ENCODE assay signal across 24 cellular contexts in the genomic region with DNA sequence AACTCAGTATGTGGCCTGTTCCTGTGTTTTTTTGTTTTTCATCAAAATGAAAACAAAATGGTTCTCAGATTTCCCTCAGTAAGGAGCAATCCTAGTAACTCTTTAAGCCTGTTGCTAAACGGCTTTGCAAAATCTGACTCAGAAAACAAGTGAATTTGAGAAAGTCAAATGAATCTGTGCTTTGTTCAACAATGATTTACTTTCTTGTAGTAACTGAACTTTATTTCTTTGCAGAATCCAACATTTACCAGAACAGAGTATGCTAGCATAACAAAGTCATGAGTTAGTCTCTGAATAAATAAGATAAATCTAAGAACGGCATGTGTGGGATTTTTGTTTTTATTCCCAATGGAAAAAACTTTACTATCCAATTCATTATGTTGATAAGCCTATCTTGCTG.
A peak's percentile ranks its signal among the peaks of the same experiment; 100 is the strongest.
DNase-seq lines count a peak whose midpoint lies in the region; ATAC-seq, FAIRE-seq and TF ChIP-seq lines count a peak whose summit lies in the region.
"Had no signal": no experiment of that assay in that cellular context is flagged by ENCODE, and none has a peak within 500 bp of the region (broad histone marks: within the 10 kb centered on the region; RNA-seq: fewer than 3 reads in every experiment).

No MANE protein-coding gene starts in this region.

- BruUV-seq in GM12878 (replicated peaks; lab: Mats Ljungman, UMichigan): no TSS peak

- ATAC-seq in GM12878: no peak
- ATAC-seq: upper lobe of right lung had no signal

- POLR2A ChIA-PET in GM12878 (lab: Charles Lee): no interaction called here

- no peak for TF ChIP-seq RAD21 in GM12878 (IDR thresholded peaks at IDR 0.05; ENCODE audit: insufficient read depth, low read depth, low read length)

- no peaks in the 10 kb centered on the region for H3K27me3 ChIP-seq in GM12878 (replicated peaks in 1 of 2; ENCODE audit: control insufficient read depth in 2 of 2, insufficient read depth in 2 of 2, low read length in 1 of 2)
- H3K27me3 ChIP-seq: SJSA1, upper lobe of right lung had no signal

- DNase-seq in COLO829 (ENCODE audit: low spot score): peak; percentile 33
- no peak for DNase-seq in GM12878 (ENCODE audit: low read depth, low spot score)
- peak; percentile 84 for DNase-seq in fibroblast of the aortic adventitia (ENCODE audit: low read depth)
- DNase-seq in renal cortical epithelial cell (ENCODE audit: low read depth): peak; percentile 93
- no peak for DNase-seq in stimulated activated CD4-positive, alpha-beta T cell treated with anti-CD3 and anti-CD28 coated beads, Interleukin-1b, Interleukin-23, amount 100 ng/mL, for 48 hours
- DNase-seq in NCI-H2081 (lab: John Stamatoyannopoulos, UW): no peak
- DNase-seq in endothelial cell (ENCODE audit: low spot score): no peak
- no peak for DNase-seq in NCI-H187 treated with DMSO at 0.1 percent for 48 hours (lab: John Stamatoyannopoulos, UW)
- DNase-seq: activated CD8-positive, alpha-beta memory T cell treated with anti-CD3 and anti-CD28 coated beads for 24 hours; activated naive CD4-positive, alpha-beta T cell; activated T-cell treated with anti-CD3 and anti-CD28 coated beads, Interleukin-2, amount 50 U/mL, for 1 hour; amniotic stem cell; C1 segment of cervical spinal cord; caudate nucleus; erythroblast; Kasumi-1; NCI-H187; NCI-H526 treated with DMSO at 0.1 percent for 48 hours; upper lobe of right lung had no signal

- intact Hi-C loops in GM12878 (cut with micrococcal nuclease; ENCODE audit: unreplicated experiment): no loop called here

- H3K4me2 ChIP-seq in GM12878 (ENCODE audit: control insufficient read depth, insufficient read depth): no peak overlapping the region

- H3K4me1 ChIP-seq in GM12878 (ENCODE audit: control insufficient read depth, insufficient read depth, low read length): peaks cover 15% of the 10 kb centered on the region
- H3K4me1 ChIP-seq: HAP-1, prostate gland, SJSA1, upper lobe of right lung had no signal

- H3K36me3 Mint-ChIP-seq in endothelial cell (ENCODE audit: low read depth, unreplicated experiment): no peaks in the 10 kb centered on the region

- H3K9ac ChIP-seq in GM12878 (ENCODE audit: control insufficient read depth, insufficient read depth, low read length): no peak overlapping the region

- WGBS in GM12878 (ENCODE audit: insufficient coverage, insufficient replicate concordance, low lambda C conversion rate, missing lambda C conversion rate): 100% methylated on average over 2 of the region's 2 CpGs

- H3K4me1 Mint-ChIP-seq in endothelial cell (ENCODE audit: unreplicated experiment): no peaks in the 10 kb centered on the region

- in situ Hi-C loops in GM12878 (cut with MboI): no loop called here

- H3K27ac ChIP-seq in GM12878 (ENCODE audit: control insufficient read depth, insufficient read depth): no peak overlapping the region
- H3K27ac ChIP-seq: prostate gland, SJSA1, upper lobe of right lung had no signal

- no peak for TF ChIP-seq POLR2A in GM12878 (IDR thresholded peaks at IDR 0.05; ENCODE audit: low read depth, low read length)

- no peaks in the 10 kb centered on the region for H3K79me2 ChIP-seq in GM12878 (ENCODE audit: control insufficient read depth, insufficient read depth, low read length)

- peaks cover 0 to 1% of the 10 kb centered on the region in 2 experiments; a peak in 1 of 4 replicates for H3K36me3 ChIP-seq in GM12878 (ENCODE audit: control insufficient read depth in 2 of 2, insufficient read depth in 2 of 2, low read length in 1 of 2)
- H3K36me3 ChIP-seq: HAP-1, prostate gland, upper lobe of right lung had no signal

- FAIRE-seq in GM12878 (lab: Jason Lieb, UNC): peak; percentile 18
- FAIRE-seq: D721Med, GM12892 had no signal

- H3K9me3 Mint-ChIP-seq in endothelial cell (ENCODE audit: unreplicated experiment): no peaks in the 10 kb centered on the region

- RAD21 ChIA-PET in GM12878 (lab: Charles Lee; ENCODE audit: unreplicated experiment): no interaction called here

- H3K27ac Mint-ChIP-seq in endothelial cell (ENCODE audit: unreplicated experiment): no peak overlapping the region

- TF ChIP-seq CTCF in GM12878 (IDR thresholded peaks at IDR 0.05 in 2 of 3, conservative IDR thresholded peaks at IDR 0.05 in 1 of 3; ENCODE audit: control insufficient read depth in 2 of 3, extremely low read depth in 1 of 3, insufficient read depth in 1 of 3, low read depth in 3 of 3, low read length in 3 of 3) (no peak), fibroblast of the aortic adventitia (IDR thresholded peaks at IDR 0.05; ENCODE audit: insufficient read depth, low read length) (no peak), endothelial cell (IDR thresholded peaks at IDR 0.05; ENCODE audit: unreplicated experiment) (no peak)

- H3K4me3 ChIP-seq in GM12878: no peak overlapping the region
- no peak overlapping the region for H3K4me3 ChIP-seq in fibroblast of the aortic adventitia (ENCODE audit: low read depth, low read length)
- H3K4me3 ChIP-seq: HAP-1, prostate gland, SJSA1, upper lobe of right lung had no signal

- CTCF ChIA-PET in GM12878 (lab: Yijun Ruan, JAX): interaction anchor here (1.0 to 2.6 kb wide), 4 partner anchors 10 to 80 kb away, joined by 3 to 9 read pairs (median 4); no protein-coding TSS in a partner anchor

- TF ChIP-seq EP300 in GM12878 (IDR thresholded peaks at IDR 0.05; ENCODE audit: borderline replicate concordance in 1 of 2, control insufficient read depth in 1 of 2, low read depth in 2 of 2, low read length in 2 of 2): no peak

- no peaks in the 10 kb centered on the region for H3K9me3 ChIP-seq in GM12878 (replicated peaks; ENCODE audit: control insufficient read depth, insufficient read depth, low read length)
- H3K9me3 ChIP-seq: HAP-1, prostate gland, SJSA1, upper lobe of right lung had no signal

- no peaks in the 10 kb centered on the region for H3K27me3 Mint-ChIP-seq in endothelial cell (ENCODE audit: unreplicated experiment)

- H2AFZ ChIP-seq in GM12878 (ENCODE audit: control insufficient read depth, low read depth, low read length): no peak overlapping the region

- no peaks in the 10 kb centered on the region for H4K20me1 ChIP-seq in GM12878 (ENCODE audit: control insufficient read depth, insufficient read depth)

- SMC1A ChIA-PET in GM12878 (lab: Charles Lee; ENCODE audit: uncharacterized antibody, unreplicated experiment): interaction anchor here (1.9 to 2.1 kb wide), 2 partner anchors 10 to 14 kb away, joined by 5 to 8 read pairs; no protein-coding TSS in a partner anchor

- no peak overlapping the region for H3K4me3 Mint-ChIP-seq in endothelial cell (ENCODE audit: unreplicated experiment)

TF ChIP-seq in GM12878, 131 proteins besides CTCF, POLR2A, EP300 and RAD21:
- TF ChIP-seq, protein P1, sequence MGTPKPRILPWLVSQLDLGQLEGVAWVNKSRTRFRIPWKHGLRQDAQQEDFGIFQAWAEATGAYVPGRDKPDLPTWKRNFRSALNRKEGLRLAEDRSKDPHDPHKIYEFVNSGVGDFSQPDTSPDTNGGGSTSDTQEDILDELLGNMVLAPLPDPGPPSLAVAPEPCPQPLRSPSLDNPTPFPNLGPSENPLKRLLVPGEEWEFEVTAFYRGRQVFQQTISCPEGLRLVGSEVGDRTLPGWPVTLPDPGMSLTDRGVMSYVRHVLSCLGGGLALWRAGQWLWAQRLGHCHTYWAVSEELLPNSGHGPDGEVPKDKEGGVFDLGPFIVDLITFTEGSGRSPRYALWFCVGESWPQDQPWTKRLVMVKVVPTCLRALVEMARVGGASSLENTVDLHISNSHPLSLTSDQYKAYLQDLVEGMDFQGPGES (IDR thresholded peaks at IDR 0.05): no peak
- TF ChIP-seq TCF7 (IDR thresholded peaks at IDR 0.05; ENCODE audit: borderline replicate concordance) (no peak), SUZ12 (IDR thresholded peaks at IDR 0.05; ENCODE audit: unreplicated experiment) (no peak), MEF2A (IDR thresholded peaks at IDR 0.05; ENCODE audit: insufficient read depth, low read depth, low read length) (no peak), SP1 (IDR thresholded peaks at IDR 0.05; ENCODE audit: low read depth, low read length) (no peak), GABPA (IDR thresholded peaks at IDR 0.05; ENCODE audit: low read depth) (no peak)
- TF ChIP-seq, protein P2, sequence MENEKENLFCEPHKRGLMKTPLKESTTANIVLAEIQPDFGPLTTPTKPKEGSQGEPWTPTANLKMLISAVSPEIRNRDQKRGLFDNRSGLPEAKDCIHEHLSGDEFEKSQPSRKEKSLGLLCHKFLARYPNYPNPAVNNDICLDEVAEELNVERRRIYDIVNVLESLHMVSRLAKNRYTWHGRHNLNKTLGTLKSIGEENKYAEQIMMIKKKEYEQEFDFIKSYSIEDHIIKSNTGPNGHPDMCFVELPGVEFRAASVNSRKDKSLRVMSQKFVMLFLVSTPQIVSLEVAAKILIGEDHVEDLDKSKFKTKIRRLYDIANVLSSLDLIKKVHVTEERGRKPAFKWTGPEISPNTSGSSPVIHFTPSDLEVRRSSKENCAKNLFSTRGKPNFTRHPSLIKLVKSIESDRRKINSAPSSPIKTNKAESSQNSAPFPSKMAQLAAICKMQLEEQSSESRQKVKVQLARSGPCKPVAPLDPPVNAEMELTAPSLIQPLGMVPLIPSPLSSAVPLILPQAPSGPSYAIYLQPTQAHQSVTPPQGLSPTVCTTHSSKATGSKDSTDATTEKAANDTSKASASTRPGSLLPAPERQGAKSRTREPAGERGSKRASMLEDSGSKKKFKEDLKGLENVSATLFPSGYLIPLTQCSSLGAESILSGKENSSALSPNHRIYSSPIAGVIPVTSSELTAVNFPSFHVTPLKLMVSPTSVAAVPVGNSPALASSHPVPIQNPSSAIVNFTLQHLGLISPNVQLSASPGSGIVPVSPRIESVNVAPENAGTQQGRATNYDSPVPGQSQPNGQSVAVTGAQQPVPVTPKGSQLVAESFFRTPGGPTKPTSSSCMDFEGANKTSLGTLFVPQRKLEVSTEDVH (IDR thresholded peaks at IDR 0.05; ENCODE audit: low read depth, partially characterized antibody): no peak

Comparison
In these comparisons a context has a peak if more than half of its experiments do, and no peak if none do; other contexts are left out.
1. DNase-seq: peak in COLO829 (single experiment), fibroblast of the aortic adventitia (single experiment) and renal cortical epithelial cell (single experiment); none in GM12878 (single experiment), stimulated activated CD4-positive, alpha-beta T cell treated with anti-CD3 and anti-CD28 coated beads, Interleukin-1b, Interleukin-23, amount 100 ng/mL, for 48 hours (single experiment), NCI-H2081 (0 of 2), endothelial cell (single experiment) and NCI-H187 treated with DMSO at 0.1 percent for 48 hours (single experiment).